8 cellular contexts compared by ENCODE assay signal in genomic region chr6:150865043-150865405, GRCh38. TPM values are rescaled to one million over a fixed set of nuclear protein-coding genes. Genes with fewer than 3 reads are reported as not detected.
DNase-seq lines count a peak whose midpoint lies in the region; ATAC-seq and TF ChIP-seq lines count a peak whose summit lies in the region.

No MANE protein-coding gene starts in this region.

- H3K4me3 ChIP-seq in fibroblast of mammary gland (ENCODE audit: control insufficient read depth, low read depth, low read length) = peak overlapping the region; percentile 77
- H3K4me3 ChIP-seq in skeletal muscle cell (ENCODE audit: low read depth, low read length) = peak overlapping the region; percentile 77

- ATAC-seq in SK-N-SH treated with all-trans-retinoic acid at 6 μM for 48 hours (no peak), GM18873 (IDR thresholded peaks at IDR 0.05; ENCODE audit: low FRiP score, unreplicated experiment) (no peak)

- TF ChIP-seq CTCF in GM20000 (IDR thresholded peaks at IDR 0.05; ENCODE audit: extremely low read depth, missing control alignments) = no peak
- no peak for TF ChIP-seq CTCF in fibroblast of mammary gland (conservative IDR thresholded peaks at IDR 0.05; ENCODE audit: control insufficient read depth, insufficient read depth, low read depth, low read length)

- DNase-seq in GM20000 (ENCODE audit: low spot score) (peak; percentile 20), fibroblast of mammary gland (ENCODE audit: low read depth) (no peak), skeletal muscle cell (ENCODE audit: low read depth) (no peak), dermis blood vessel endothelial cell (no peak), NCI-H128 (lab: John Stamatoyannopoulos, UW; ENCODE audit: unreplicated experiment) (no peak), NCI-H774 (lab: John Stamatoyannopoulos, UW) (no peak)

TF ChIP-seq in SK-N-SH treated with all-trans-retinoic acid at 6 μM for 48 hours, 23 proteins besides CTCF, POLR2A, EP300 and RAD21:
- TF ChIP-seq ZNF8 (CRISPR knock-in tag; IDR thresholded peaks at IDR 0.05) (no peak), CSRNP3 (CRISPR knock-in tag; IDR thresholded peaks at IDR 0.05) (0 out of 2 replicates have a peak, but pooled peaks have one; percentile 16)

RNA-seq across cellular contexts. Expression of gene MTHFD1L, which starts 0.5 kb away (rescaled TPM):
- total RNA-seq in dermis blood vessel endothelial cell = 38.6 and 56.4 TPM in 2 replicates
